8 cellular contexts compared by ENCODE assay signal in genomic region chr5:109411175-109411514, GRCh38. TPM values are rescaled to one million over a fixed set of nuclear protein-coding genes. Genes with fewer than 3 reads are reported as not detected.
DNase-seq lines count a peak whose midpoint lies in the region; ATAC-seq and TF ChIP-seq lines count a peak whose summit lies in the region.

No MANE protein-coding gene starts in this region.

- H4K20me1 ChIP-seq in BLaER1 (peaks cover 34% of the 10 kb centered on the region), MM.1S (ENCODE audit: insufficient read depth, low read length) (peaks cover 3% of the 10 kb centered on the region; the same call in 1 of the 2 replicates), neural cell (ENCODE audit: insufficient read depth) (no peaks in the 10 kb centered on the region)

- H3K9ac ChIP-seq in BLaER1 (peak overlapping the region; percentile 94), MM.1S (ENCODE audit: low read length) (peak overlapping the region; percentile 92), neural cell (ENCODE audit: low read length) (peak overlapping the region; percentile 94)

- WGBS in ectodermal cell, 2 experiments, result 13 to 15% methylated on average over 2 of the region's 2 CpGs

- H3K4me3 ChIP-seq in BLaER1 (peak overlapping the region; percentile 80), MM.1S (ENCODE audit: low read length) (peak overlapping the region; percentile 56), ectodermal cell (ENCODE audit: insufficient read depth, low read depth, low read length) (peak overlapping the region; percentile 42), neural cell (ENCODE audit: low read length) (peak overlapping the region; percentile 84)

- TF ChIP-seq EP300 in neural cell (conservative IDR thresholded peaks at IDR 0.05; ENCODE audit: poor library complexity, severe bottlenecking), result no peak

- TF ChIP-seq RAD21 in neural cell (conservative IDR thresholded peaks at IDR 0.05), result no peak

- no peaks in the 10 kb centered on the region for H3K9me2 ChIP-seq in MM.1S (replicated peaks; ENCODE audit: insufficient read depth, low read length)
- no peaks in the 10 kb centered on the region for H3K9me2 ChIP-seq in neural cell (ENCODE audit: insufficient read depth, low read length)

- H3F3A ChIP-seq in MM.1S (ENCODE audit: insufficient read depth, low read length), result peaks cover 21% of the 10 kb centered on the region
- H3F3A ChIP-seq in neural cell (ENCODE audit: insufficient read depth, low read length, poor library complexity, severe bottlenecking), result peaks cover 4% of the 10 kb centered on the region

- no peak for TF ChIP-seq CTCF in MM.1S (IDR thresholded peaks at IDR 0.05; ENCODE audit: low read length)
- TF ChIP-seq CTCF in neural cell (IDR thresholded peaks at IDR 0.05; ENCODE audit: poor library complexity, severe bottlenecking), result no peak

- no peak for DNase-seq in MM.1S
- DNase-seq in NCI-H2196 (lab: John Stamatoyannopoulos, UW; ENCODE audit: unreplicated experiment), result no peak
- no peak for DNase-seq in MV-4-11 (lab: John Stamatoyannopoulos, UW)
- DNase-seq in NCI-H2081 treated with DMSO at 0.1 percent for 48 hours (lab: John Stamatoyannopoulos, UW), result no peak

- H3K27ac ChIP-seq in BLaER1 (peak overlapping the region; percentile 96), MM.1S (ENCODE audit: low read length) (peak overlapping the region; percentile 97), ectodermal cell (ENCODE audit: insufficient read depth, low read depth, low read length, poor library complexity, severe bottlenecking) (peak overlapping the region; percentile 93), neural cell (ENCODE audit: low read length) (peak overlapping the region; percentile 99)

- H3K9me3 ChIP-seq in BLaER1, result peaks cover 24% of the 10 kb centered on the region
- H3K9me3 ChIP-seq in MM.1S (replicated peaks; ENCODE audit: insufficient read depth, low read length), result peaks cover 2% of the 10 kb centered on the region; the same call in 1 of the 2 replicates
- no peaks in the 10 kb centered on the region for H3K9me3 ChIP-seq in ectodermal cell (ENCODE audit: control insufficient read depth, low read length)
- peaks cover 3% of the 10 kb centered on the region for H3K9me3 ChIP-seq in neural cell (ENCODE audit: low read length)

- H3K27me3 ChIP-seq in BLaER1 (no peaks in the 10 kb centered on the region), MM.1S (replicated peaks; ENCODE audit: insufficient read depth, low read length) (no peaks in the 10 kb centered on the region), ectodermal cell (ENCODE audit: control insufficient read depth, insufficient read depth, low read length, poor library complexity, severe bottlenecking) (no peaks in the 10 kb centered on the region), neural cell (ENCODE audit: insufficient read depth, low read depth, low read length) (no peaks in the 10 kb centered on the region)

- H3K4me2 ChIP-seq in BLaER1 (peak overlapping the region; percentile 90), MM.1S (ENCODE audit: low read depth, low read length) (peak overlapping the region; percentile 77), neural cell (ENCODE audit: low read length) (peak overlapping the region; percentile 67)

- H3K36me3 ChIP-seq in BLaER1, result peaks cover 2% of the 10 kb centered on the region; the same call in 1 of the 2 replicates
- H3K36me3 ChIP-seq in MM.1S (replicated peaks; ENCODE audit: insufficient read depth, low read length), result no peaks in the 10 kb centered on the region
- no peaks in the 10 kb centered on the region for H3K36me3 ChIP-seq in ectodermal cell (ENCODE audit: control insufficient read depth, insufficient read depth, low read length)
- no peaks in the 10 kb centered on the region for H3K36me3 ChIP-seq in neural cell (ENCODE audit: insufficient read depth, low read length)

- H3K4me1 ChIP-seq in BLaER1 (peaks cover 44% of the 10 kb centered on the region), MM.1S (ENCODE audit: low read length) (peaks cover 25% of the 10 kb centered on the region), ectodermal cell (ENCODE audit: control insufficient read depth, insufficient read depth, low read length) (peaks cover 21% of the 10 kb centered on the region)

- no peak for ATAC-seq in GM21619 (IDR thresholded peaks at IDR 0.05; ENCODE audit: unreplicated experiment)

- H2AFZ ChIP-seq in MM.1S (ENCODE audit: low read length), result peak overlapping the region; percentile 75
- peak overlapping the region; percentile 88 for H2AFZ ChIP-seq in neural cell (ENCODE audit: low read depth, low read length)

- peaks cover 27% of the 10 kb centered on the region for H3K79me2 ChIP-seq in MM.1S (ENCODE audit: low read length)
- H3K79me2 ChIP-seq in neural cell (replicated peaks; ENCODE audit: insufficient read depth, low read length), result peaks cover 30% of the 10 kb centered on the region

TF ChIP-seq in neural cell, 6 proteins besides CTCF, POLR2A, EP300 and RAD21:
- no peak for TF ChIP-seq SMC3 (conservative IDR thresholded peaks at IDR 0.05; ENCODE audit: poor library complexity)
- no peak for TF ChIP-seq POLR2AphosphoS5 (IDR thresholded peaks at IDR 0.05)
- no peak for TF ChIP-seq MXI1 (conservative IDR thresholded peaks at IDR 0.05; ENCODE audit: poor library complexity, severe bottlenecking)
- TF ChIP-seq TAF1 (IDR thresholded peaks at IDR 0.05; ENCODE audit: low read depth), result no peak
- TF ChIP-seq EZH2 (IDR thresholded peaks at IDR 0.05; ENCODE audit: borderline replicate concordance, insufficient read depth, low read length, poor library complexity, severe bottlenecking), result no peak
- no peak for TF ChIP-seq REST (IDR thresholded peaks at IDR 0.05; ENCODE audit: borderline replicate concordance)

RNA-seq across cellular contexts. Expression of gene PJA2, which starts 1.4 kb away (rescaled TPM):
- 60.8 TPM for polyA plus RNA-seq in ectodermal cell (2013, experiment 1 of 4)
- 62.7 TPM for polyA plus RNA-seq in ectodermal cell (2013, experiment 2 of 4)
- polyA plus RNA-seq in ectodermal cell (2013, experiment 3 of 4), result 55.4 TPM
- polyA plus RNA-seq in ectodermal cell (2013, experiment 4 of 4), result 63.3 TPM
- polyA plus RNA-seq in neural cell, result 127 and 142 TPM in 2 replicates
- 275 and 324 TPM in 2 replicates for polyA minus RNA-seq in neural cell
